ENCODE assay signal across 17 cellular contexts in genomic region chr2:155125585-155126230, GRCh38.
DNase-seq lines count a peak whose midpoint lies in the region; ATAC-seq, FAIRE-seq and TF ChIP-seq lines count a peak whose summit lies in the region.
"Had no signal": no experiment of that assay in that cellular context is flagged by ENCODE, and none has a peak within 500 bp of the region (broad histone marks: within the 10 kb centered on the region; RNA-seq: fewer than 3 reads in every experiment).

No MANE protein-coding gene starts in this region.

- TF ChIP-seq POLR2A in GM12892 (IDR thresholded peaks at IDR 0.05; ENCODE audit: low read depth, low read length), result no peak

- H3K27me3 Mint-ChIP-seq in CD14-positive monocyte (ENCODE audit: low read depth in 3 of 3), result no peaks in the 10 kb centered on the region
- H3K27me3 Mint-ChIP-seq: CD4-positive, alpha-beta T cell; IgD-negative memory B cell had no signal

- TF ChIP-seq CTCF in CD14-positive monocyte (IDR thresholded peaks at IDR 0.05), result no peak

- FAIRE-seq in GM12892 (lab: Jason Lieb, UNC), result peak; percentile 27
- FAIRE-seq: GM19239 had no signal

- no peak overlapping the region for H3K27ac Mint-ChIP-seq in CD14-positive monocyte
- H3K27ac Mint-ChIP-seq: CD4-positive, alpha-beta T cell; IgD-negative memory B cell had no signal

- H3K4me3 ChIP-seq in aorta (ENCODE audit: low read length in 2 of 2), result no peak overlapping the region
- H3K4me3 ChIP-seq: BLaER1 treated with 17β-estradiol and CSF1 and Interleukin-3, amounts not matched to agents 10 nM and 100 nM had no signal

- H3K9me3 ChIP-seq in aorta (ENCODE audit: control insufficient read depth, low read length), result no peaks in the 10 kb centered on the region
- H3K9me3 ChIP-seq: BLaER1 treated with 17β-estradiol and CSF1 and Interleukin-3, amounts not matched to agents 10 nM and 100 nM had no signal

- no peaks in the 10 kb centered on the region for H3K4me1 ChIP-seq in aorta (ENCODE audit: control insufficient read depth in 1 of 2, insufficient read depth in 2 of 2, low read length in 2 of 2)
- H3K4me1 ChIP-seq: BLaER1 treated with 17β-estradiol and CSF1 and Interleukin-3, amounts not matched to agents 10 nM and 100 nM had no signal

- ATAC-seq in GM18868 (IDR thresholded peaks at IDR 0.05; ENCODE audit: unreplicated experiment) (peak; percentile 72), HG02852 (IDR thresholded peaks at IDR 0.05; ENCODE audit: unreplicated experiment) (peak; percentile 62), HG03469 (IDR thresholded peaks at IDR 0.05; ENCODE audit: unreplicated experiment) (peak; percentile 45), aorta (ENCODE audit: low FRiP score) (no peak)
- ATAC-seq: HCT116 had no signal

- H3K4me3 Mint-ChIP-seq in CD14-positive monocyte, result no peak overlapping the region
- H3K4me3 Mint-ChIP-seq: CD4-positive, alpha-beta T cell; IgD-negative memory B cell had no signal

- H3K9me3 Mint-ChIP-seq in CD14-positive monocyte, result peaks cover 0 to 5% (median 3%) of the 10 kb centered on the region in 7 donors

- 45 to 50% methylated on average over 5 of the region's 5 CpGs for WGBS in aorta, 2 donors

- no peaks in the 10 kb centered on the region for H3K36me3 ChIP-seq in aorta (ENCODE audit: control insufficient read depth in 1 of 2, insufficient read depth in 2 of 2, low read length in 1 of 2)
- H3K36me3 ChIP-seq: BLaER1 treated with 17β-estradiol and CSF1 and Interleukin-3, amounts not matched to agents 10 nM and 100 nM had no signal

- H3K27ac ChIP-seq in aorta (ENCODE audit: low read depth in 1 of 2, low read length in 2 of 2), result no peak overlapping the region
- H3K27ac ChIP-seq: BLaER1 treated with 17β-estradiol and CSF1 and Interleukin-3, amounts not matched to agents 10 nM and 100 nM had no signal

- H3K4me1 Mint-ChIP-seq in CD14-positive monocyte, result no peaks in the 10 kb centered on the region
- H3K4me1 Mint-ChIP-seq: IgD-negative memory B cell had no signal

- no peaks in the 10 kb centered on the region for H3K27me3 ChIP-seq in aorta (ENCODE audit: control insufficient read depth in 1 of 2, insufficient read depth in 2 of 2, low read length in 1 of 2)
- H3K27me3 ChIP-seq: BLaER1 treated with 17β-estradiol and CSF1 and Interleukin-3, amounts not matched to agents 10 nM and 100 nM had no signal

- H3K36me3 Mint-ChIP-seq in CD14-positive monocyte, result no peaks in the 10 kb centered on the region
- H3K36me3 Mint-ChIP-seq: IgD-negative memory B cell had no signal

- intact Hi-C loops in aorta (cut with DNase I) (no loop called here), CD14-positive monocyte (cut with micrococcal nuclease) (no loop called here)

- DNase-seq in GM12892 (ENCODE audit: insufficient read length), result no peak
- DNase-seq in aorta, result no peak
- DNase-seq in CD14-positive monocyte (ENCODE audit: low spot score), result no peak
- no peak for DNase-seq in GDM1 (lab: John Stamatoyannopoulos, UW)
- DNase-seq: 8988T; Calu3; CD4-positive, alpha-beta T cell; DMS 273 treated with DMSO at 0.1 percent for 48 hours; DMS79; KG1 had no signal
